In genomic region chr16:71172808-71173207, GRCh38 we compare ENCODE assay signal across 31 cellular contexts. TPM values are rescaled to one million over a fixed set of nuclear protein-coding genes. Genes with fewer than 3 reads are reported as not detected.
"Had no signal": no experiment of that assay in that cellular context is flagged by ENCODE, and none has a peak within 500 bp of the region (broad histone marks: within the 10 kb centered on the region; RNA-seq: fewer than 3 reads in every experiment).

No MANE protein-coding gene starts in this region.

- H3K9me3 Mint-ChIP-seq: activated CD4-positive, alpha-beta memory T cell treated with anti-CD3 and anti-CD28 coated beads, Interleukin-2, amount 10 ng/mL, durations not matched to agents 7 days and 5 days; activated naive CD4-positive, alpha-beta T cell treated with anti-CD3 and anti-CD28 coated beads, Interleukin-2, amount 10 ng/mL, durations not matched to agents 7 days and 5 days had no signal

- H3K27ac Mint-ChIP-seq: activated CD4-positive, alpha-beta memory T cell treated with anti-CD3 and anti-CD28 coated beads, Interleukin-2, amount 10 ng/mL, durations not matched to agents 7 days and 5 days; activated CD8-positive, alpha-beta memory T cell treated with anti-CD3 and anti-CD28 coated beads, Interleukin-2, amount 10 ng/mL, durations not matched to agents 7 days and 5 days; activated naive CD4-positive, alpha-beta T cell treated with anti-CD3 and anti-CD28 coated beads, Interleukin-2, amount 10 ng/mL, durations not matched to agents 7 days and 5 days; activated naive CD8-positive, alpha-beta T cell; activated naive CD8-positive, alpha-beta T cell treated with anti-CD3 and anti-CD28 coated beads, Interleukin-2, amount 50 U/mL, for 24 hours had no signal

- H3K36me3 Mint-ChIP-seq: activated CD8-positive, alpha-beta memory T cell treated with anti-CD3 and anti-CD28 coated beads, Interleukin-2, amount 10 ng/mL, durations not matched to agents 7 days and 5 days; activated naive CD4-positive, alpha-beta T cell treated with anti-CD3 and anti-CD28 coated beads, Interleukin-2, amount 10 ng/mL, durations not matched to agents 7 days and 5 days; activated naive CD8-positive, alpha-beta T cell had no signal

- H3K4me3 Mint-ChIP-seq: activated CD4-positive, alpha-beta memory T cell treated with anti-CD3 and anti-CD28 coated beads, Interleukin-2, amount 10 ng/mL, durations not matched to agents 7 days and 5 days; activated CD8-positive, alpha-beta memory T cell treated with anti-CD3 and anti-CD28 coated beads, Interleukin-2, amount 10 ng/mL, durations not matched to agents 7 days and 5 days; activated naive CD4-positive, alpha-beta T cell treated with anti-CD3 and anti-CD28 coated beads, Interleukin-2, amount 10 ng/mL, durations not matched to agents 7 days and 5 days; activated naive CD8-positive, alpha-beta T cell; activated naive CD8-positive, alpha-beta T cell treated with anti-CD3 and anti-CD28 coated beads, Interleukin-2, amount 50 U/mL, for 24 hours had no signal

- H3K27me3 Mint-ChIP-seq: activated CD4-positive, alpha-beta memory T cell treated with anti-CD3 and anti-CD28 coated beads, Interleukin-2, amount 10 ng/mL, durations not matched to agents 7 days and 5 days had no signal

- FAIRE-seq: RCC 7860 had no signal

- DNase-seq: activated CD4-positive, alpha-beta memory T cell treated with anti-CD3 and anti-CD28 coated beads, Interleukin-2, amount 10 ng/mL, durations not matched to agents 7 days and 5 days; activated CD4-positive, alpha-beta T cell treated with anti-CD3 and anti-CD28 coated beads for 1 hour; activated CD4-positive, alpha-beta T cell treated with anti-CD3 and anti-CD28 coated beads for 48 hours; activated CD4-positive, CD25-positive, alpha-beta regulatory T cell; activated CD8-positive, alpha-beta memory T cell treated with anti-CD3 and anti-CD28 coated beads for 24 hours; activated CD8-positive, alpha-beta memory T cell treated with anti-CD3 and anti-CD28 coated beads, Interleukin-2, amount 10 ng/mL, durations not matched to agents 7 days and 5 days; activated CD8-positive, alpha-beta memory T cell treated with anti-CD3 and anti-CD28 coated beads, Interleukin-2, amount 50 U/mL, for 48 hours; activated effector memory CD4-positive, alpha-beta T cell treated with Interleukin-2 at 50 U/mL for 16 hours; activated naive CD4-positive, alpha-beta T cell treated with anti-CD3 and anti-CD28 coated beads, Interleukin-2, amount 10 ng/mL, durations not matched to agents 7 days and 5 days; activated naive CD8-positive, alpha-beta T cell treated with anti-CD3 and anti-CD28 coated beads, Interleukin-2, amount 50 U/mL, for 24 hours; activated T-cell treated with anti-CD3 and anti-CD28 coated beads, Interleukin-2, amount 50 U/mL, for 48 hours; amniotic stem cell; aorta; Karpas-422; KBM-7; NCI-H1105; NCI-H1436; NCI-H1694; NCI-H1930; NCI-H2081 treated with DMSO at 0.1 percent for 48 hours; NCI-H226; NCI-H446 treated with DMSO at 0.1 percent for 48 hours; PC-9; SHP77; SJCRH30; T1000; WERI-Rb-1 had no signal

- H3K4me1 Mint-ChIP-seq: activated CD4-positive, alpha-beta memory T cell treated with anti-CD3 and anti-CD28 coated beads, Interleukin-2, amount 10 ng/mL, durations not matched to agents 7 days and 5 days; activated CD8-positive, alpha-beta memory T cell treated with anti-CD3 and anti-CD28 coated beads, Interleukin-2, amount 10 ng/mL, durations not matched to agents 7 days and 5 days; activated naive CD4-positive, alpha-beta T cell treated with anti-CD3 and anti-CD28 coated beads, Interleukin-2, amount 10 ng/mL, durations not matched to agents 7 days and 5 days; activated naive CD8-positive, alpha-beta T cell treated with anti-CD3 and anti-CD28 coated beads, Interleukin-2, amount 50 U/mL, for 24 hours had no signal

RNA-seq across cellular contexts. Expression of gene HYDIN, which starts 57.7 kb away (rescaled TPM):
- total RNA-seq: activated CD4-positive, alpha-beta memory T cell treated with anti-CD3 and anti-CD28 coated beads, Interleukin-2, amount 10 ng/mL, durations not matched to agents 7 days and 5 days; activated CD8-positive, alpha-beta memory T cell treated with anti-CD3 and anti-CD28 coated beads, Interleukin-2, amount 10 ng/mL, durations not matched to agents 7 days and 5 days; OCI-LY7; T-helper 2 cell treated with Interferon-gamma antibody and Interleukin-4, amounts not matched to agents 100 ng/mL and 5 ng/mL, for 36 hours had no signal
